ENCODE assay signal across 19 cellular contexts in the genomic region with DNA sequence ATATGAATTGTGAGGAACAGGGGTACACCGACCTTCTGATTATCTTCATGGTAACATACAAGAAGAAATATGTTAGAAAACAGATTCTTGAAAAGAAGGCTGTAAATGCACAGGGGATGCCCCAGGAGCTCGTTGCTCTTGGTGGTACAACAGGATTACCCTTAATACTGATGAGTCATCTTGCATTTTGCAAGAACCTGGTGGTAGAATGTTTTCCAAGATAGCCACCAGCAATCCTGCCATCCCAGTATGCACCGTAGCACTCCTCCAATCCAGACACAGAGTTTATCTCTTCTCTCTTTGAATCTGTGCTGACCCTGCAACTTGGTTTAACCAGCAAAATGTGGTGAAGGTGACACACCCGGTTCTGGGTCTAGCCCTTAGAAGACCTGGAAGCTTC.
A peak's percentile ranks its signal among the peaks of the same experiment; 100 is the strongest.
DNase-seq lines count a peak whose midpoint lies in the region; ATAC-seq, FAIRE-seq and TF ChIP-seq lines count a peak whose summit lies in the region.
"Had no signal": no experiment of that assay in that cellular context is flagged by ENCODE, and none has a peak within 500 bp of the region (broad histone marks: within the 10 kb centered on the region; RNA-seq: fewer than 3 reads in every experiment).

No MANE protein-coding gene starts in this region.

- WGBS in HepG2 (ENCODE audit: low lambda C conversion rate) = 7% methylated on average over 4 of the region's 4 CpGs
- WGBS in right lobe of liver (ENCODE audit: insufficient coverage, low coverage, low lambda C conversion rate, missing lambda C conversion rate) = 57% methylated on average over 4 of the region's 4 CpGs
- WGBS in K562 (ENCODE audit: insufficient coverage, low coverage, missing lambda C conversion rate) = 5% methylated on average over 4 of the region's 4 CpGs
- 74% methylated on average over 4 of the region's 4 CpGs for WGBS in hepatocyte (ENCODE audit: low lambda C conversion rate, missing lambda C conversion rate)

- H3K9ac ChIP-seq in HepG2 (ENCODE audit: insufficient read depth, low read depth, low read length) = no peak overlapping the region
- H3K9ac ChIP-seq in K562 (ENCODE audit: insufficient read depth in 1 of 2, low read depth in 2 of 2, low read length in 2 of 2) = no peak overlapping the region

- no peaks in the 10 kb centered on the region for H3K36me3 ChIP-seq in HepG2 (replicated peaks in 1 of 2; ENCODE audit: control insufficient read depth in 1 of 2, insufficient read depth in 2 of 2, low read length in 2 of 2)
- H3K36me3 ChIP-seq in right lobe of liver = no peaks in the 10 kb centered on the region
- no peaks in the 10 kb centered on the region for H3K36me3 ChIP-seq in K562 (ENCODE audit: control insufficient read depth, insufficient read depth, low read length)
- no peaks in the 10 kb centered on the region for H3K36me3 ChIP-seq in hepatocyte (replicated peaks; ENCODE audit: insufficient read depth, low read depth)
- H3K36me3 ChIP-seq: BE2C had no signal

- H3K9me1 ChIP-seq in K562 (ENCODE audit: control insufficient read depth, insufficient read depth, low read length) = no peaks in the 10 kb centered on the region

- H3K4me3 Mint-ChIP-seq in Calu3 (ENCODE audit: low read depth, unreplicated experiment) = no peak overlapping the region
- H3K4me3 Mint-ChIP-seq: CD4-positive, alpha-beta memory T cell; HFFc6 had no signal

- H2AFZ ChIP-seq in HepG2 (ENCODE audit: low read length) (no peak overlapping the region), K562 (ENCODE audit: low read depth, low read length) (no peak overlapping the region), hepatocyte (no peak overlapping the region)

- H3K4me3 ChIP-seq in HepG2 (replicated peaks in 1 of 3; ENCODE audit: insufficient read depth in 1 of 3, low read depth in 2 of 3, low read length in 3 of 3) (no peak overlapping the region), right lobe of liver (no peak overlapping the region), K562 (no peak overlapping the region), hepatocyte (no peak overlapping the region)

- ATAC-seq in HepG2 (no peak), right lobe of liver (no peak), K562 (no peak), HG02798 (IDR thresholded peaks at IDR 0.05; ENCODE audit: poor library complexity, unreplicated experiment) (no peak)

- H3K27ac ChIP-seq in HepG2 (ENCODE audit: extremely low read length, insufficient read depth, low read length) (no peak overlapping the region), right lobe of liver (no peak overlapping the region), K562 (ENCODE audit: extremely low read depth, low read depth, low read length) (no peak overlapping the region), hepatocyte (peak overlapping the region; percentile 15)
- H3K27ac ChIP-seq: C4-2B, HL-60 had no signal

- no peak for TF ChIP-seq CTCF in HepG2 (CRISPR knock-in tag; IDR thresholded peaks at IDR 0.05)
- TF ChIP-seq CTCF in right lobe of liver (IDR thresholded peaks at IDR 0.05) = no peak
- no peak for TF ChIP-seq CTCF in K562 (IDR thresholded peaks at IDR 0.05 in 2 of 3, conservative IDR thresholded peaks at IDR 0.05 in 1 of 3; ENCODE audit: insufficient read depth in 2 of 3, low read depth in 1 of 3, low read length in 3 of 3)
- TF ChIP-seq CTCF in hepatocyte (IDR thresholded peaks at IDR 0.05; ENCODE audit: poor library complexity) = no peak
- no peak for TF ChIP-seq CTCF in Calu3 (IDR thresholded peaks at IDR 0.05; ENCODE audit: unreplicated experiment)

- no peaks in the 10 kb centered on the region for H3K9me3 Mint-ChIP-seq in Calu3 (ENCODE audit: low read depth, unreplicated experiment)
- H3K9me3 Mint-ChIP-seq: HFFc6 had no signal

- H3K9me3 ChIP-seq in HepG2 (ENCODE audit: low read length) (no peaks in the 10 kb centered on the region), right lobe of liver (no peaks in the 10 kb centered on the region), K562 (replicated peaks; ENCODE audit: control insufficient read depth, insufficient read depth, low read depth, low read length) (no peaks in the 10 kb centered on the region), hepatocyte (ENCODE audit: low read depth) (no peaks in the 10 kb centered on the region)
- H3K9me3 ChIP-seq: BE2C had no signal

- H3K36me3 Mint-ChIP-seq in Calu3 (ENCODE audit: insufficient read depth, unreplicated experiment) = no peaks in the 10 kb centered on the region
- H3K36me3 Mint-ChIP-seq: CD4-positive, alpha-beta memory T cell had no signal

- H3K4me1 ChIP-seq in HepG2 (ENCODE audit: insufficient read depth, low read length) = peaks cover 15% of the 10 kb centered on the region
- H3K4me1 ChIP-seq in right lobe of liver = no peaks in the 10 kb centered on the region
- H3K4me1 ChIP-seq in K562 (replicated peaks in 1 of 2; ENCODE audit: control insufficient read depth in 2 of 2, insufficient read depth in 2 of 2, low read length in 2 of 2) = no peaks in the 10 kb centered on the region
- peaks cover 17% of the 10 kb centered on the region for H3K4me1 ChIP-seq in hepatocyte (ENCODE audit: insufficient read depth)
- H3K4me1 ChIP-seq: BE2C had no signal

- no peak for DNase-seq in HepG2 (ENCODE audit: low spot score)
- DNase-seq in right lobe of liver = no peak
- DNase-seq in K562 (ENCODE audit: extremely low read depth in 1 of 4, low spot score in 3 of 4) = no peak
- peak; percentile 38 for DNase-seq in hepatocyte (ENCODE audit: low spot score)
- DNase-seq in AG20443 (ENCODE audit: low spot score) = no peak
- DNase-seq in nucleus accumbens (lab: John Stamatoyannopoulos, UW) = no peak
- DNase-seq in Calu3 = no peak
- DNase-seq: ACHN; BE2C; CD4-positive, alpha-beta memory T cell; DMS153; DND-41; GDM1; HCEC 1CT; HFFc6 had no signal

- H3K4me2 ChIP-seq in HepG2 (ENCODE audit: low read depth, low read length) (no peak overlapping the region), K562 (ENCODE audit: insufficient read depth, low read length) (no peak overlapping the region), hepatocyte (no peak overlapping the region)

- H3K9me2 ChIP-seq in hepatocyte (replicated peaks; ENCODE audit: insufficient read depth) = no peaks in the 10 kb centered on the region

- H3K27me3 Mint-ChIP-seq in Calu3 (ENCODE audit: unreplicated experiment) = no peaks in the 10 kb centered on the region

- intact Hi-C loops in HepG2 (cut with micrococcal nuclease; ENCODE audit: unreplicated experiment) = no loop called here
- intact Hi-C loops in right lobe of liver (cut with DNase I) = no loop called here
- intact Hi-C loops in K562 (cut with micrococcal nuclease) = no loop called here
- intact Hi-C loops in Calu3 (cut with micrococcal nuclease; ENCODE audit: unreplicated experiment) = no loop called here

- POLR2A ChIA-PET in HepG2 (lab: Yijun Ruan, JAX) = no interaction called here
- POLR2A ChIA-PET in K562 (lab: Yijun Ruan, JAX) = interaction anchor here (0.5 to 0.6 kb wide), 2 partner anchors 98 to 829 kb away, joined by 3 read pairs; no protein-coding TSS in a partner anchor

- TF ChIP-seq RAD21 in HepG2 (CRISPR knock-in tag; IDR thresholded peaks at IDR 0.05) (no peak), K562 (CRISPR knock-in tag; conservative IDR thresholded peaks at IDR 0.05 in 1 of 2, IDR thresholded peaks at IDR 0.05 in 1 of 2) (no peak)

- TF ChIP-seq EP300 in HepG2 (IDR thresholded peaks at IDR 0.05; ENCODE audit: low read depth in 2 of 2, low read length in 2 of 2) (no peak), HepG2 (CRISPR knock-in tag; IDR thresholded peaks at IDR 0.05; ENCODE audit: borderline replicate concordance) (no peak), K562 (IDR thresholded peaks at IDR 0.05; ENCODE audit: low read length) (no peak)

- no peak overlapping the region for H3K27ac Mint-ChIP-seq in Calu3 (ENCODE audit: unreplicated experiment)
- H3K27ac Mint-ChIP-seq: CD4-positive, alpha-beta memory T cell; HFFc6 had no signal

- no peaks in the 10 kb centered on the region for H4K20me1 ChIP-seq in HepG2 (ENCODE audit: insufficient read depth, low read length)
- no peaks in the 10 kb centered on the region for H4K20me1 ChIP-seq in K562 (replicated peaks; ENCODE audit: control insufficient read depth, insufficient read depth, low read length)
- no peaks in the 10 kb centered on the region for H4K20me1 ChIP-seq in hepatocyte (ENCODE audit: insufficient read depth, poor library complexity, severe bottlenecking)

- BruUV-seq in HepG2 (replicated peaks; lab: Mats Ljungman, UMichigan) (no TSS peak), K562 (replicated peaks; lab: Mats Ljungman, UMichigan) (no TSS peak), Calu3 (replicated peaks; lab: Mats Ljungman, UMichigan) (no TSS peak)

- in situ Hi-C loops in HepG2 (cut with HindIII; ENCODE audit: extremely low pct_ligation_motif_present, low pct_unique_long_range_greater_than_20kb) = no loop called here
- in situ Hi-C loops in K562 (cut with MboI) = no loop called here

- TF ChIP-seq POLR2A in HepG2 (IDR thresholded peaks at IDR 0.05; ENCODE audit: insufficient read depth in 1 of 2, low read depth in 2 of 2, low read length in 2 of 2) (no peak), right lobe of liver (IDR thresholded peaks at IDR 0.05) (no peak), K562 (conservative IDR thresholded peaks at IDR 0.05) (no peak)

- peaks cover 10% of the 10 kb centered on the region for H3K4me1 Mint-ChIP-seq in Calu3 (ENCODE audit: low read depth, unreplicated experiment)
- H3K4me1 Mint-ChIP-seq: CD4-positive, alpha-beta memory T cell had no signal

- FAIRE-seq in HepG2 (lab: Jason Lieb, UNC) (no peak), K562 (lab: Jason Lieb, UNC) (no peak)
- FAIRE-seq: D721Med had no signal

- CTCF ChIA-PET in HepG2 (lab: Yijun Ruan, JAX; ENCODE audit: low intra/inter-chr PET ratio, low total read pairs) = no interaction called here
- CTCF ChIA-PET in K562 (lab: Yijun Ruan, JAX; ENCODE audit: low intra/inter-chr PET ratio) = no interaction called here
- CTCF ChIA-PET in Calu3 (lab: Charles Lee) = interaction anchor here (0.6 kb wide), 1 partner anchor 375 kb away, joined by 4 read pairs; no protein-coding TSS in a partner anchor

- H3K79me2 ChIP-seq in HepG2 (ENCODE audit: insufficient read depth, low read length) (no peaks in the 10 kb centered on the region), K562 (ENCODE audit: control insufficient read depth, insufficient read depth, low read length) (no peaks in the 10 kb centered on the region), hepatocyte (no peaks in the 10 kb centered on the region)

- H3K27me3 ChIP-seq in HepG2 (ENCODE audit: control insufficient read depth in 1 of 2, insufficient read depth in 2 of 2, low read length in 2 of 2) (no peaks in the 10 kb centered on the region), right lobe of liver (no peaks in the 10 kb centered on the region), K562 (ENCODE audit: control insufficient read depth in 2 of 2, insufficient read depth in 2 of 2, low read length in 2 of 2) (peaks cover 6 to 21% of the 10 kb centered on the region in 2 experiments; a peak in 3 of 5 replicates), hepatocyte (no peaks in the 10 kb centered on the region)
- H3K27me3 ChIP-seq: BE2C had no signal

TF ChIP-seq in HepG2, 621 proteins besides CTCF, POLR2A, EP300 and RAD21 (continues in another document):
- TF ChIP-seq FOSL1 (CRISPR knock-in tag; IDR thresholded peaks at IDR 0.05; ENCODE audit: borderline replicate concordance) = no peak

TF ChIP-seq in K562, 482 proteins besides CTCF, POLR2A, EP300 and RAD21 (continues in another document):
- no peak for TF ChIP-seq DPF2 (IDR thresholded peaks at IDR 0.05)
- TF ChIP-seq RFX1 (IDR thresholded peaks at IDR 0.05) = no peak

Comparison
In these comparisons a context has a peak if more than half of its experiments do, and no peak if none do; other contexts are left out.
1. Of the 241 proteins assayed by ChIP-seq in both HepG2 and K562: peak only in HepG2: none; only in K562: MAFG and NFE2; in both: none; in neither: 239.